In the genomic region with DNA sequence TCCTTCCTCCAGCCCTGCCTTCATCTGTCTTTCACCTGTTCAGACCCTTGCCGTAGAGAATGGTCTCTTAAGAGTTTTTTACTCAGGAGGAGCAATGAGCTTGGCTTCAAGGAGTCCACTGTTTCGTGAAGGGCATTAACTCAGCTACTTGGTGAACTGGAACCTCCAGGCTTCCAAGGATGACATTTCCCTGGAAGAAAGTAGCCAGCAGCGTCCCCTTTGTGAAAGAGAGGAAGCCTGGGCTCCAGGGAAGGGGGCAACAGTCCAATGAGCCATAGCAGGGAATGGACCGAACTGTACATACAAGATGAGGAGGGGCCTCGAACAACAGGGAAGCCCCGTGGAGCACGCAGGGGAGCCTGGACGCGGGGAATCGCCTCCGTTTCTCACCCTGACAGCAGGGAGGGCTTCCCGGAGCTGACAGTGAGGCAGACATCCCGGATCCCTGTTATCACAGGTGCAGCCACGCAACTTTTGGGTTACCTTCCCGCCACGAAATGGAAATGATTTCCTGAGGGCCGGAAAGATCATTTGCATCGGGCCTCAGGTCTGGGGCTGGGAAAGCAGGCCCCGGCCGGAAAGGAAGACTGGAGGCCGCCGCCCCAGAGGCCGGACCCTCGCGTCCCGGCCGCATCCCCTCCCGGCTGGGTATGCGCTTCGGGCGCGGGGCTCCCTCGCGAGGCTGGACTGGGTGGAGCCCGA, we compare ENCODE assay signal across 9 cellular contexts. TPM values are rescaled to one million over a fixed set of nuclear protein-coding genes. Genes with fewer than 3 reads are reported as not detected.
DNase-seq lines count a peak whose midpoint lies in the region; ATAC-seq and TF ChIP-seq lines count a peak whose summit lies in the region.
"Had no signal": no experiment of that assay in that cellular context is flagged by ENCODE, and none has a peak within 500 bp of the region (broad histone marks: within the 10 kb centered on the region; RNA-seq: fewer than 3 reads in every experiment).

No MANE protein-coding gene starts in this region.

- H3K4me3 Mint-ChIP-seq in glutamatergic neuron (ENCODE audit: unreplicated experiment) = peak overlapping the region; percentile 80

- peaks cover 18% of the 10 kb centered on the region for H3K27me3 Mint-ChIP-seq in glutamatergic neuron (ENCODE audit: unreplicated experiment)

- no peaks in the 10 kb centered on the region for H3K9me3 ChIP-seq in SK-N-MC (ENCODE audit: low read depth, low read length)

- TF ChIP-seq CTCF in GM12864 (IDR thresholded peaks at IDR 0.05; ENCODE audit: low read depth, low read length, missing control alignments) (no peak), glutamatergic neuron (IDR thresholded peaks at IDR 0.05; ENCODE audit: partially characterized antibody, unreplicated experiment) (no peak)

- peaks cover 12% of the 10 kb centered on the region for H3K4me1 Mint-ChIP-seq in glutamatergic neuron (ENCODE audit: low read depth, unreplicated experiment)

- H3K4me1 ChIP-seq in rectal smooth muscle tissue (ENCODE audit: control insufficient read depth, insufficient read depth, low read length) = no peaks in the 10 kb centered on the region

- no peak overlapping the region for H3K27ac ChIP-seq in SK-N-MC
- H3K27ac ChIP-seq in rectal smooth muscle tissue (ENCODE audit: low read depth, low read length) = no peak overlapping the region

- H3K9me3 Mint-ChIP-seq in glutamatergic neuron (ENCODE audit: unreplicated experiment) = peaks cover 3% of the 10 kb centered on the region

- ATAC-seq in GM19351 (IDR thresholded peaks at IDR 0.05; ENCODE audit: unreplicated experiment) (no peak), GM18520 (IDR thresholded peaks at IDR 0.05; ENCODE audit: unreplicated experiment) (no peak), GM21447 (IDR thresholded peaks at IDR 0.05; ENCODE audit: unreplicated experiment) (no peak)

- H3K36me3 ChIP-seq in SK-N-MC (ENCODE audit: insufficient read depth, low read length) (no peaks in the 10 kb centered on the region), rectal smooth muscle tissue (ENCODE audit: control insufficient read depth, insufficient read depth, low read length) (no peaks in the 10 kb centered on the region)

- no peak overlapping the region for H3K9ac ChIP-seq in SK-N-MC (ENCODE audit: insufficient read length)
- H3K9ac ChIP-seq in rectal smooth muscle tissue (ENCODE audit: low read length) = no peak overlapping the region

- H3K36me3 Mint-ChIP-seq in glutamatergic neuron (ENCODE audit: unreplicated experiment) = no peaks in the 10 kb centered on the region

- H3K4me3 ChIP-seq in GM12864 (ENCODE audit: low read depth, low read length) (peak overlapping the region; percentile 72), SK-N-MC (peak overlapping the region; percentile 78), rectal smooth muscle tissue (ENCODE audit: low read length) (peak overlapping the region; percentile 53)

- H3K27me3 ChIP-seq in rectal smooth muscle tissue (ENCODE audit: control insufficient read depth, insufficient read depth, low read length) = peaks cover 3% of the 10 kb centered on the region

- H3K27ac Mint-ChIP-seq in glutamatergic neuron (ENCODE audit: unreplicated experiment) = no peak overlapping the region

- DNase-seq in GM12864 (ENCODE audit: low read depth) = no peak
- DNase-seq in SK-N-MC (ENCODE audit: low read depth, low spot score) = no peak
- DNase-seq in glutamatergic neuron = no peak
- DNase-seq in stimulated activated CD4-positive, alpha-beta T cell treated with anti-CD3 and anti-CD28 coated beads, Interleukin-4, amount 100 ng/mL, for 24 hours = no peak

RNA-seq across cellular contexts. Expression of a gene that starts 0.5 kb away (rescaled TPM):
- total RNA-seq in glutamatergic neuron (ENCODE audit: unreplicated experiment) = 6.0 TPM
- total RNA-seq: myocyte had no signal

RNA-seq across cellular contexts. Expression of a gene that starts 14.8 kb away (rescaled TPM):
- not detected for total RNA-seq in glutamatergic neuron (ENCODE audit: unreplicated experiment)
- total RNA-seq: myocyte had no signal

RNA-seq across cellular contexts. Expression of a gene that starts 30.7 kb away (rescaled TPM):
- 1.8 TPM for total RNA-seq in glutamatergic neuron (ENCODE audit: unreplicated experiment)
- total RNA-seq: myocyte had no signal

RNA-seq across cellular contexts. Expression of a gene that starts 36.1 kb away (rescaled TPM):
- 43.2 TPM for total RNA-seq in glutamatergic neuron (ENCODE audit: unreplicated experiment)

RNA-seq across cellular contexts. Expression of a gene that starts 36.4 kb away (rescaled TPM):
- 11.8 TPM for total RNA-seq in glutamatergic neuron (ENCODE audit: unreplicated experiment)
